ENCODE assay signal across 33 cellular contexts in the genomic region with DNA sequence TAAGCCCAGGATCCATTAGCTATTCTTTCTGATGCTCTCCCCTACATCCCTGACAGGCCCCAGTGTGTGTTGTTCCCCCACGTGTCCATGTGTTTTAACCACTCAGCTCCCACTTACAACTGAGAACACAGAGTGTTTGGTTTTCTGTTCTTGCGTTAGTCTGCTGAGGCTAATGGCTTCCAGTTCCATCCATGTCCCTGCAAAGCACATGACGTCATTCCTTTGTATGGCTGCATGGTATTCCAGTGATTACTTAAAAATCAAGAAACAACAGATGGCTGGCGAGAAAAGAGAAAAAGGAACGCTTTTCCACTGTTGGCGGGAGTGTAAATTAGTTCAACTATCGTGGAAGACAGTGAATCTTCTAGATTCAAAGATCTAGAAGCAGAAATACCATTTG.
"Had no signal": no experiment of that assay in that cellular context is flagged by ENCODE, and none has a peak within 500 bp of the region (broad histone marks: within the 10 kb centered on the region; RNA-seq: fewer than 3 reads in every experiment).

No MANE protein-coding gene starts in this region.

- H3K27ac ChIP-seq: PC-9, RWPE1, SJCRH30, SK-N-MC had no signal

- H3K27ac Mint-ChIP-seq: T-cell had no signal

- H3K4me1 Mint-ChIP-seq: T-cell had no signal

- H3K27me3 ChIP-seq: MG63, SJCRH30 had no signal

- H3K4me1 ChIP-seq: SJCRH30 had no signal

- H3K36me3 Mint-ChIP-seq: T-cell had no signal

- DNase-seq: Kasumi-1, MG63, NCI-H1048, NCI-H1092 treated with DMSO at 0.1 percent for 48 hours, NCI-H1105 treated with DMSO at 0.1 percent for 48 hours, NCI-H1417, NCI-H1436, NCI-H146, NCI-H1694, NCI-H187, NCI-H1930, NCI-H2029 treated with DMSO at 0.1 percent for 48 hours, NCI-H2081 treated with DMSO at 0.1 percent for 48 hours, NCI-H2107, NCI-H2171, NCI-H226, NCI-H446 treated with DMSO at 0.1 percent for 48 hours, NCI-H510A, NCI-H524, NCI-H526, NCI-H69, NCI-H748 treated with DMSO at 0.1 percent for 48 hours, NCI-H82, PC-9, SHP77, SIG-M5, SJCRH30, T-cell had no signal

- ATAC-seq: Panc1, Right ventricle myocardium inferior, SK-N-SH treated with all-trans-retinoic acid at 6 μM for 48 hours, T-cell had no signal

- H3K9me3 Mint-ChIP-seq: T-cell had no signal

- H3K4me3 Mint-ChIP-seq: T-cell had no signal

- H3K4me3 ChIP-seq: MG63, PC-9, SJCRH30, SK-N-MC had no signal

- H3K4me2 ChIP-seq: PC-9 had no signal

- H3K36me3 ChIP-seq: MG63, SJCRH30 had no signal

- H3K9me3 ChIP-seq: MG63, SJCRH30 had no signal

- H2AFZ ChIP-seq: PC-9 had no signal

- H3K27me3 Mint-ChIP-seq: T-cell had no signal
